Comparison of ENCODE assay signal across 22 cellular contexts in the genomic region with DNA sequence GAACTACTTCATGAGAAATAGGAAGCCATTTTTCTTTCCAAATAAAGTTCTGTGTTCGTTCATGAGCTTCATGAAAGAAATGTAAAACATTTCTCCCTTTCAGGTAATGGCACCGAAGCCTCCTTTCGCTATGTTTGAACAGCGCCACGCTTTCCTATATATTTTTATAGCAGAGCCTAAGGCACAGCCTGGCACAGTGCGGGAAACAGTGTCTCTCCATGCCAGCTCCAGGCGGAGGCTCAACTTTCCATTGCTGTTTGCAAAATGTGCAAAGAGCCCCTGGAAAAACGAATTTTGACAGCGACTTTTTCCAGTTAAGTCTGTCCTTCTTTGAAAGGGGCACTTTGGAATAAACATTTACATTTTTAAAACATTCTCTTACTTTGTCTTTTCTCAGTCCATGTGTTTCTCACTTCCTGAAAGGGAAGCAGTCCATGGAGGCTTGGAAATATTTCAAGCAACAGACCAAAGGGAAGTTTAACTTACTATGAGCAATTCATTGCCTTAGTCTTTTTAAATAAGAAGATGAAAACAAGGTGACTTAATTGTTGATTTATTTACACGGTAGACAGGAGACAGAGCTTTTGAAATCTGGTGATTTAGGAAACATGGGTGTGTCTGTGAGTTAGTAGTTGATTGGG. TPM values are rescaled to one million over a fixed set of nuclear protein-coding genes. Genes with fewer than 3 reads are reported as not detected.
DNase-seq lines count a peak whose midpoint lies in the region; TF ChIP-seq lines count a peak whose summit lies in the region.
"Had no signal": no experiment of that assay in that cellular context is flagged by ENCODE, and none has a peak within 500 bp of the region (broad histone marks: within the 10 kb centered on the region; RNA-seq: fewer than 3 reads in every experiment).

No MANE protein-coding gene starts in this region.

- H2AFZ ChIP-seq in Loucy (ENCODE audit: low read length): 0 out of 2 replicates have a peak overlapping the region, but pooled peaks have one; percentile 35
- peak overlapping the region; percentile 20 for H2AFZ ChIP-seq in neural progenitor cell (replicated peaks)

- peaks cover 6% of the 10 kb centered on the region for H3K9me3 Mint-ChIP-seq in neural progenitor cell
- H3K9me3 Mint-ChIP-seq: CD4-positive, alpha-beta T cell had no signal

- no peaks in the 10 kb centered on the region for H3K79me2 ChIP-seq in Loucy (ENCODE audit: insufficient read depth, low read length)
- H3K79me2 ChIP-seq in neural progenitor cell (ENCODE audit: low read depth): no peaks in the 10 kb centered on the region

- H3K9ac ChIP-seq in Loucy (ENCODE audit: low read depth, low read length, poor library complexity, severe bottlenecking) (no peak overlapping the region), neural progenitor cell (no peak overlapping the region)

- H3K36me3 ChIP-seq in Loucy (ENCODE audit: insufficient read depth, low read length) (no peaks in the 10 kb centered on the region), neural progenitor cell (no peaks in the 10 kb centered on the region)
- H3K36me3 ChIP-seq: BE2C had no signal

- H3K9me3 ChIP-seq in Loucy (ENCODE audit: insufficient read depth, low read depth, low read length): no peaks in the 10 kb centered on the region
- no peaks in the 10 kb centered on the region for H3K9me3 ChIP-seq in neural progenitor cell (ENCODE audit: low read depth)
- H3K9me3 ChIP-seq: BE2C had no signal

- H3K4me2 ChIP-seq in Loucy (ENCODE audit: low read depth, low read length, poor library complexity, severe bottlenecking) (no peak overlapping the region), neural progenitor cell (no peak overlapping the region)

- H3K27me3 Mint-ChIP-seq in neural progenitor cell (ENCODE audit: insufficient read depth, low read depth): peaks cover 13% of the 10 kb centered on the region

- TF ChIP-seq CTCF in Loucy (conservative IDR thresholded peaks at IDR 0.05; ENCODE audit: low read length) (no peak), neural progenitor cell (IDR thresholded peaks at IDR 0.05) (no peak)

- H4K20me1 ChIP-seq in Loucy (ENCODE audit: insufficient read depth, low read length, poor library complexity, severe bottlenecking): no peaks in the 10 kb centered on the region
- no peaks in the 10 kb centered on the region for H4K20me1 ChIP-seq in neural progenitor cell (ENCODE audit: low read depth)

- no peak overlapping the region for H3K4me3 Mint-ChIP-seq in neural progenitor cell
- H3K4me3 Mint-ChIP-seq: CD4-positive, alpha-beta T cell had no signal

- no peaks in the 10 kb centered on the region for H3K4me1 ChIP-seq in Loucy (ENCODE audit: insufficient read depth, low read length, poor library complexity, severe bottlenecking)
- H3K4me1 ChIP-seq in neural progenitor cell: no peaks in the 10 kb centered on the region
- H3K4me1 ChIP-seq: BE2C had no signal

- H3K27ac Mint-ChIP-seq in neural progenitor cell: no peak overlapping the region
- H3K27ac Mint-ChIP-seq: CD4-positive, alpha-beta T cell had no signal

- H3F3A ChIP-seq in Loucy (ENCODE audit: low read depth) (no peaks in the 10 kb centered on the region), neural progenitor cell (ENCODE audit: low read depth) (no peaks in the 10 kb centered on the region)

- no peaks in the 10 kb centered on the region for H3K4me1 Mint-ChIP-seq in neural progenitor cell

- DNase-seq in DMS53 (lab: John Stamatoyannopoulos, UW) (peak; percentile 13), DMS53 treated with DMSO at 0.1 percent for 48 hours (lab: John Stamatoyannopoulos, UW; ENCODE audit: unreplicated experiment) (no peak), epithelial cell of prostate (ENCODE audit: low read depth, low spot score) (no peak), neural progenitor cell (ENCODE audit: low spot score) (no peak), NCI-H345 (lab: John Stamatoyannopoulos, UW) (no peak)
- no peak for DNase-seq in stimulated activated CD8-positive, alpha-beta memory T cell treated with anti-CD3 and anti-CD28 coated beads, Interleukin-4, amount 100 ng/mL, for 48 hours
- DNase-seq in activated CD4-positive, CD25-positive, alpha-beta regulatory T cell treated with anti-CD3 and anti-CD28 coated beads, Interleukin-2, amount 50 U/mL, for 72 hours: no peak
- DNase-seq: BE2C; CD4-positive, alpha-beta T cell; DMS79; KBM-7; NCI-H1048; NCI-H1436 treated with DMSO at 0.1 percent for 48 hours; NCI-H2029 treated with DMSO at 0.1 percent for 48 hours; NCI-H2171 treated with DMSO at 0.1 percent for 48 hours; NCI-H510A; NCI-H82; SHP77 had no signal

- no peak overlapping the region for H3K4me3 ChIP-seq in Loucy (ENCODE audit: low read length, poor library complexity, severe bottlenecking)
- H3K4me3 ChIP-seq in neural progenitor cell: no peak overlapping the region
- H3K4me3 ChIP-seq: GM12878 had no signal

- peak overlapping the region; percentile 34 for H3K27ac ChIP-seq in epithelial cell of prostate
- no peak overlapping the region for H3K27ac ChIP-seq in neural progenitor cell
- H3K27ac ChIP-seq: 22Rv1, HL-60 had no signal

- H3K27me3 ChIP-seq in Loucy (ENCODE audit: insufficient read depth, low read length, poor library complexity, severe bottlenecking) (no peaks in the 10 kb centered on the region), neural progenitor cell (no peaks in the 10 kb centered on the region)
- H3K27me3 ChIP-seq: BE2C had no signal

- H3K9me2 ChIP-seq in Loucy (replicated peaks; ENCODE audit: low read depth, low read length): no peaks in the 10 kb centered on the region

- H3K36me3 Mint-ChIP-seq in neural progenitor cell: no peaks in the 10 kb centered on the region

RNA-seq across cellular contexts. Expression of gene CCN6, which starts 0.7 kb away (rescaled TPM):
- total RNA-seq in neural progenitor cell (ENCODE audit: low replicate concordance): not detected in 2 replicates
- total RNA-seq: CD4-positive, alpha-beta T cell; GM12878 had no signal

RNA-seq across cellular contexts. Expression of gene TUBE1, which starts 32.6 kb away (rescaled TPM):
- 24.1 and 49.0 TPM in 2 replicates for total RNA-seq in neural progenitor cell (ENCODE audit: low replicate concordance)

RNA-seq across cellular contexts. Expression of gene FAM229B, which starts 32.8 kb away (rescaled TPM):
- total RNA-seq in neural progenitor cell (ENCODE audit: low replicate concordance): 14.1 and 32.2 TPM in 2 replicates
